Comparison of ENCODE assay signal across 8 cellular contexts in genomic region chr10:102400061-102400460, GRCh38. TPM values are rescaled to one million over a fixed set of nuclear protein-coding genes. Genes with fewer than 3 reads are reported as not detected.
A peak's percentile ranks its signal among the peaks of the same experiment; 100 is the strongest.
DNase-seq lines count a peak whose midpoint lies in the region; ATAC-seq and TF ChIP-seq lines count a peak whose summit lies in the region.

No MANE protein-coding gene starts in this region.

- peak overlapping the region; percentile 77 for H4K5ac ChIP-seq in IMR-90 (ENCODE audit: low read depth, low read length)

- H3K4me3 Mint-ChIP-seq in CD8-positive, alpha-beta T cell = peak overlapping the region; percentile 76
- peak overlapping the region in 7 of 10 donors; percentile 2 to 83 (median 73) for H3K4me3 Mint-ChIP-seq in naive thymus-derived CD4-positive, alpha-beta T cell

- peaks cover 6% of the 10 kb centered on the region for H4K20me1 ChIP-seq in IMR-90 (ENCODE audit: insufficient read depth, low read length)

- in situ Hi-C loops in IMR-90 (cut with MboI; ENCODE audit: low sequenced_read_pairs) = no loop called here
- in situ Hi-C loops in gastrocnemius medialis (cut with MboI; ENCODE audit: low sequenced_read_pairs in 4 of 4) = no loop called here

- POLR2A ChIA-PET in CD8-positive, alpha-beta T cell (lab: Charles Lee) = interaction anchor here (1.3 to 2.5 kb wide), 4 partner anchors 9 to 53 kb away, joined by 3 to 17 read pairs (median 8); partner anchors contain the start of gene FBXL15
- POLR2A ChIA-PET in IMR-90 (lab: Charles Lee; ENCODE audit: unreplicated experiment) = no interaction called here
- POLR2A ChIA-PET in naive thymus-derived CD4-positive, alpha-beta T cell (lab: Charles Lee) = interaction anchor here (1.5 to 9.0 kb wide), 4 partner anchors 11 to 74 kb away, joined by 4 to 90 read pairs (median 60); partner anchors contain the start of genes C10orf95 and FBXL15

- no peak overlapping the region for H3K18ac ChIP-seq in IMR-90 (ENCODE audit: low read depth, low read length)

- peak overlapping the region; percentile 83 to 84; a peak in 2 of 4 replicates for H4K8ac ChIP-seq in IMR-90 (ENCODE audit: low read depth in 2 of 2, low read length in 2 of 2)

- BruUV-seq in IMR-90 (replicated peaks; lab: Mats Ljungman, UMichigan) = no TSS peak

- TF ChIP-seq RAD21 in IMR-90 (IDR thresholded peaks at IDR 0.05; ENCODE audit: low read length) = no peak

- H3K27ac ChIP-seq in CD8-positive, alpha-beta T cell (ENCODE audit: low read depth, low read length) = peak overlapping the region; percentile 59
- no peak overlapping the region; the same call in 1 of the 2 replicates for H3K27ac ChIP-seq in IMR-90 (ENCODE audit: insufficient read depth, low read length)
- peak overlapping the region; percentile 93 for H3K27ac ChIP-seq in naive thymus-derived CD4-positive, alpha-beta T cell (ENCODE audit: low read depth, low read length)
- peak overlapping the region in 2 of 4 donors; percentile 82 to 95 for H3K27ac ChIP-seq in gastrocnemius medialis

- H3K27ac Mint-ChIP-seq in CD8-positive, alpha-beta T cell = peak overlapping the region; percentile 81
- peak overlapping the region; percentile 72 to 81 for H3K27ac Mint-ChIP-seq in activated naive CD4-positive, alpha-beta T cell treated with anti-CD3 and anti-CD28 coated beads, Interleukin-2, amount 50 U/mL, for 72 hours
- H3K27ac Mint-ChIP-seq in naive thymus-derived CD4-positive, alpha-beta T cell = peak overlapping the region in 8 of 9 donors; percentile 46 to 100 (median 86)

- no peak overlapping the region for H2AFZ ChIP-seq in IMR-90 (replicated peaks; ENCODE audit: low read length, poor library complexity)

- peaks cover 6% of the 10 kb centered on the region; the same call in 1 of the 2 replicates for H3K9me1 ChIP-seq in IMR-90 (ENCODE audit: insufficient read depth, low read length)

- CTCF ChIA-PET in CD8-positive, alpha-beta T cell (lab: Charles Lee) = interaction anchor here (0.8 to 5.4 kb wide), 25 partner anchors 11 to 175 kb away, joined by 3 to 45 read pairs (median 6); partner anchors contain the start of genes C10orf95, CUEDC2 and FBXL15
- CTCF ChIA-PET in IMR-90 (lab: Yijun Ruan, JAX) = interaction anchor here (0.6 to 1.8 kb wide), 4 partner anchors 20 to 170 kb away, joined by 3 to 9 read pairs (median 5); no protein-coding TSS in a partner anchor
- CTCF ChIA-PET in naive thymus-derived CD4-positive, alpha-beta T cell (lab: Charles Lee) = interaction anchor here (0.6 to 3.0 kb wide), 8 partner anchors 11 to 170 kb away, joined by 3 to 26 read pairs (median 5); partner anchors contain the start of gene FBXL15

- H3K9ac ChIP-seq in IMR-90 (ENCODE audit: low read depth, low read length) = peak overlapping the region; percentile 77

- no peaks in the 10 kb centered on the region for H3K9me3 Mint-ChIP-seq in CD8-positive, alpha-beta T cell
- H3K9me3 Mint-ChIP-seq in activated naive CD4-positive, alpha-beta T cell treated with anti-CD3 and anti-CD28 coated beads, Interleukin-2, amount 50 U/mL, for 72 hours = no peaks in the 10 kb centered on the region
- no peaks in the 10 kb centered on the region for H3K9me3 Mint-ChIP-seq in naive thymus-derived CD4-positive, alpha-beta T cell

- TF ChIP-seq POLR2A in IMR-90 (IDR thresholded peaks at IDR 0.05; ENCODE audit: low read depth, low read length) = no peak
- no peak for TF ChIP-seq POLR2A in gastrocnemius medialis (IDR thresholded peaks at IDR 0.05)

- H3K23ac ChIP-seq in IMR-90 (ENCODE audit: low read depth, low read length) = no peak overlapping the region

- ATAC-seq in CD8-positive, alpha-beta T cell = no peak
- ATAC-seq in IMR-90 (ENCODE audit: low read depth) = no peak
- ATAC-seq in activated naive CD4-positive, alpha-beta T cell treated with anti-CD3 and anti-CD28 coated beads, Interleukin-2, amount 50 U/mL, for 72 hours = no peak
- ATAC-seq in naive thymus-derived CD4-positive, alpha-beta T cell = no peak
- no peak for ATAC-seq in gastrocnemius medialis
- ATAC-seq in GM21367 (IDR thresholded peaks at IDR 0.05; ENCODE audit: unreplicated experiment) = no peak
- ATAC-seq in GM21717 (IDR thresholded peaks at IDR 0.05; ENCODE audit: unreplicated experiment) = no peak

- H3K4me1 Mint-ChIP-seq in CD8-positive, alpha-beta T cell (ENCODE audit: low read depth) = peaks cover 38% of the 10 kb centered on the region
- peaks cover 15 to 42% (median 35%) of the 10 kb centered on the region in 7 donors for H3K4me1 Mint-ChIP-seq in naive thymus-derived CD4-positive, alpha-beta T cell

- peak overlapping the region; percentile 65 for H3K4me3 ChIP-seq in CD8-positive, alpha-beta T cell (ENCODE audit: low read depth, low read length)
- H3K4me3 ChIP-seq in IMR-90 (ENCODE audit: insufficient read depth, low read depth, low read length) (no peak overlapping the region), gastrocnemius medialis (no peak overlapping the region)
- no peak overlapping the region for H3K4me3 ChIP-seq in naive thymus-derived CD4-positive, alpha-beta T cell (ENCODE audit: low read length)

- no peak overlapping the region for H3K14ac ChIP-seq in IMR-90 (replicated peaks; ENCODE audit: low read depth, low read length)

- H3K9me3 ChIP-seq in CD8-positive, alpha-beta T cell (ENCODE audit: low read length) = no peaks in the 10 kb centered on the region
- H3K9me3 ChIP-seq in IMR-90 (ENCODE audit: control insufficient read depth, insufficient read depth, low read length) (no peaks in the 10 kb centered on the region), gastrocnemius medialis (no peaks in the 10 kb centered on the region)
- no peaks in the 10 kb centered on the region for H3K9me3 ChIP-seq in naive thymus-derived CD4-positive, alpha-beta T cell (ENCODE audit: control insufficient read depth in 2 of 3, low read length in 3 of 3)

- intact Hi-C loops in CD8-positive, alpha-beta T cell (cut with DNase I, micrococcal nuclease) = no loop called here
- intact Hi-C loops in IMR-90 (cut with micrococcal nuclease) (no loop called here), gastrocnemius medialis (cut with DNase I; ENCODE audit: low total_unique reads) (no loop called here)
- intact Hi-C loops in naive thymus-derived CD4-positive, alpha-beta T cell (cut with micrococcal nuclease) = no loop called here

- WGBS in IMR-90 (ENCODE audit: extremely low coverage in 2 of 2, insufficient read length in 1 of 2), 2 experiments = 93% methylated on average over 6 of the region's 18 CpGs; no CpG with 5 or more reads in 1 of the 2 experiments

- dilution Hi-C loops in IMR-90 (cut with HindIII; ENCODE audit: low sequenced_read_pairs, unreplicated experiment) = no loop called here

- no peaks in the 10 kb centered on the region for H3K27me3 Mint-ChIP-seq in CD8-positive, alpha-beta T cell (ENCODE audit: low read depth)
- H3K27me3 Mint-ChIP-seq in naive thymus-derived CD4-positive, alpha-beta T cell = no peaks in the 10 kb centered on the region

- H3K79me1 ChIP-seq in IMR-90 (ENCODE audit: low read depth in 1 of 2, low read length in 2 of 2) = peaks cover 26 to 31% of the 10 kb centered on the region in 2 experiments

- no peak overlapping the region for H2BK20ac ChIP-seq in IMR-90 (ENCODE audit: low read depth, low read length)

- H4K91ac ChIP-seq in IMR-90 (ENCODE audit: insufficient read depth, low read depth, low read length) = no peak overlapping the region; the same call in 1 of the 2 replicates

- H3K4ac ChIP-seq in IMR-90 (ENCODE audit: low read depth, low read length) = no peak overlapping the region

- DNase-seq in CD8-positive, alpha-beta T cell = no peak
- no peak for DNase-seq in IMR-90
- peak in 1 of 2 donors; percentile 59 for DNase-seq in activated naive CD4-positive, alpha-beta T cell treated with anti-CD3 and anti-CD28 coated beads, Interleukin-2, amount 50 U/mL, for 72 hours (ENCODE audit: low spot score in 2 of 2)
- DNase-seq in naive thymus-derived CD4-positive, alpha-beta T cell = no peak
- no peak for DNase-seq in gastrocnemius medialis
- no peak for DNase-seq in NOMO-1 treated with dmso at 0.1 percent for 144 hours (lab: John Stamatoyannopoulos, UW; ENCODE audit: unreplicated experiment)

- TF ChIP-seq CTCF in CD8-positive, alpha-beta T cell (IDR thresholded peaks at IDR 0.05) = no peak
- TF ChIP-seq CTCF in IMR-90 (conservative IDR thresholded peaks at IDR 0.05; ENCODE audit: low read depth, low read length) (no peak), gastrocnemius medialis (IDR thresholded peaks at IDR 0.05 in 4 of 5, conservative IDR thresholded peaks at IDR 0.05 in 1 of 5) (no peak)

- no peak overlapping the region for H3K56ac ChIP-seq in IMR-90 (ENCODE audit: extremely low read depth, insufficient read depth, low read length)

- H3K36me3 ChIP-seq in CD8-positive, alpha-beta T cell (ENCODE audit: insufficient read depth, low read length) = peaks cover 23% of the 10 kb centered on the region
- H3K36me3 ChIP-seq in IMR-90 (ENCODE audit: control insufficient read depth, insufficient read depth, low read length) (peaks cover 26% of the 10 kb centered on the region), gastrocnemius medialis (peaks cover 0 to 33% of the 10 kb centered on the region in 2 donors)
- peaks cover 0 to 56% (median 9%) of the 10 kb centered on the region in 3 experiments for H3K36me3 ChIP-seq in naive thymus-derived CD4-positive, alpha-beta T cell (ENCODE audit: control insufficient read depth in 2 of 3, insufficient read depth in 3 of 3, low read length in 3 of 3)

- no peak overlapping the region for H2BK5ac ChIP-seq in IMR-90 (ENCODE audit: low read depth, low read length, poor library complexity, severe bottlenecking)

- H3K36me3 Mint-ChIP-seq in CD8-positive, alpha-beta T cell = peaks cover 50% of the 10 kb centered on the region
- H3K36me3 Mint-ChIP-seq in activated naive CD4-positive, alpha-beta T cell treated with anti-CD3 and anti-CD28 coated beads, Interleukin-2, amount 50 U/mL, for 72 hours = peaks cover 29 to 37% of the 10 kb centered on the region in 2 donors
- peaks cover 0 to 43% (median 4%) of the 10 kb centered on the region in 5 donors for H3K36me3 Mint-ChIP-seq in naive thymus-derived CD4-positive, alpha-beta T cell

- peak overlapping the region; percentile 83 for H2AK5ac ChIP-seq in IMR-90 (ENCODE audit: low read depth, low read length)

- peaks cover 30% of the 10 kb centered on the region for H3K4me1 ChIP-seq in CD8-positive, alpha-beta T cell (ENCODE audit: insufficient read depth, low read length)
- H3K4me1 ChIP-seq in IMR-90 (ENCODE audit: control insufficient read depth, insufficient read depth, low read length) = peaks cover 15% of the 10 kb centered on the region
- H3K4me1 ChIP-seq in naive thymus-derived CD4-positive, alpha-beta T cell (ENCODE audit: control insufficient read depth in 2 of 2, insufficient read depth in 2 of 2, low read length in 2 of 2) = peaks cover 20 to 26% of the 10 kb centered on the region in 2 donors
- peaks cover 14 to 19% of the 10 kb centered on the region in 2 donors for H3K4me1 ChIP-seq in gastrocnemius medialis

- H2BK15ac ChIP-seq in IMR-90 (ENCODE audit: low read depth, low read length) = no peak overlapping the region

- H3K27me3 ChIP-seq in CD8-positive, alpha-beta T cell (ENCODE audit: insufficient read depth, low read length) = no peaks in the 10 kb centered on the region
- no peaks in the 10 kb centered on the region for H3K27me3 ChIP-seq in IMR-90 (ENCODE audit: control insufficient read depth, insufficient read depth, low read length)
- no peaks in the 10 kb centered on the region for H3K27me3 ChIP-seq in naive thymus-derived CD4-positive, alpha-beta T cell (ENCODE audit: control insufficient read depth in 2 of 2, insufficient read depth in 2 of 2, low read length in 2 of 2)
- H3K27me3 ChIP-seq in gastrocnemius medialis = no peaks in the 10 kb centered on the region

- H2AK9ac ChIP-seq in IMR-90 (replicated peaks; ENCODE audit: low read depth, low read length, poor library complexity) = peak overlapping the region; percentile 90

- no peak overlapping the region for H2BK120ac ChIP-seq in IMR-90 (ENCODE audit: low read depth, low read length)

- H3K4me2 ChIP-seq in IMR-90 (ENCODE audit: low read depth, low read length) = no peak overlapping the region

RNA-seq across cellular contexts. Expression of gene NFKB2, which starts 4.6 kb away (rescaled TPM):
- total RNA-seq in CD8-positive, alpha-beta T cell = 100 to 1,000 TPM; 369 to 398 TPM
- total RNA-seq in IMR-90 (2012; rRNA removed) = 16.1 TPM in 2 replicates
- polyA plus RNA-seq in IMR-90 (2012; rRNA removed) = 32.3 and 34.7 TPM in 2 replicates
- 27.9 and 40.3 TPM in 2 replicates for polyA plus RNA-seq in IMR-90 (2012; cell fraction: cytosol; rRNA removed)
- 81.8 and 143 TPM in 2 replicates for polyA plus RNA-seq in IMR-90 (2012; cell fraction: nucleus; rRNA removed; ENCODE audit: low replicate concordance)
- total RNA-seq in activated naive CD4-positive, alpha-beta T cell treated with anti-CD3 and anti-CD28 coated beads, Interleukin-2, amount 50 U/mL, for 72 hours = 100 to 1,000 TPM; 213 to 251 TPM
- total RNA-seq in naive thymus-derived CD4-positive, alpha-beta T cell = 100 to 1,000 TPM; 146 to 271 (median 222) TPM
- 10 to 100 TPM in 1 of 2 donors, 1 to 10 TPM in 1; 8.7 to 13.1 TPM for polyA plus RNA-seq in naive thymus-derived CD4-positive, alpha-beta T cell
- total RNA-seq in gastrocnemius medialis = 10 to 100 TPM in 3 of 4 donors, 1 to 10 TPM in 1; 8.6 to 17.3 (median 12.8) TPM

RNA-seq across cellular contexts. Expression of gene PSD, which starts 18.5 kb away (rescaled TPM):
- total RNA-seq in CD8-positive, alpha-beta T cell = 10 to 100 TPM; 16.7 to 18.2 TPM
- total RNA-seq in IMR-90 (2012; rRNA removed) (1.4 and 2.0 TPM in 2 replicates), gastrocnemius medialis (1 to 10 TPM in 1 of 4 donors, under 1 TPM in 1, not detected in 2; 0.35 to 2.6 TPM)
- polyA plus RNA-seq in IMR-90 (2012; rRNA removed) = 4.4 and 5.8 TPM in 2 replicates
- 2.1 and 6.4 TPM in 2 replicates for polyA plus RNA-seq in IMR-90 (2012; cell fraction: cytosol; rRNA removed)
- polyA plus RNA-seq in IMR-90 (2012; cell fraction: nucleus; rRNA removed; ENCODE audit: low replicate concordance) = 6.6 and 10.9 TPM in 2 replicates
- 10 to 100 TPM in 1 of 2 donors, 1 to 10 TPM in 1; 8.7 to 13.3 TPM for total RNA-seq in activated naive CD4-positive, alpha-beta T cell treated with anti-CD3 and anti-CD28 coated beads, Interleukin-2, amount 50 U/mL, for 72 hours
- 10 to 100 TPM in 3 of 5 experiments, 1 to 10 TPM in 2; 3.5 to 16.9 (median 11.2) TPM for total RNA-seq in naive thymus-derived CD4-positive, alpha-beta T cell
- 1 to 10 TPM; 3.9 to 4.5 TPM for polyA plus RNA-seq in naive thymus-derived CD4-positive, alpha-beta T cell

RNA-seq across cellular contexts. Expression of gene FBXL15, which starts 20.6 kb away (rescaled TPM):
- 1 to 10 TPM; 7.0 to 7.9 TPM for total RNA-seq in CD8-positive, alpha-beta T cell
- total RNA-seq in IMR-90 (2012; rRNA removed) (2.5 and 3.0 TPM in 2 replicates), gastrocnemius medialis (10 to 100 TPM; 14.2 to 34.8 (median 21.0) TPM)
- 8.4 and 13.6 TPM in 2 replicates for polyA plus RNA-seq in IMR-90 (2012; rRNA removed)
- polyA plus RNA-seq in IMR-90 (2012; cell fraction: cytosol; rRNA removed) = 18.3 and 20.0 TPM in 2 replicates
- polyA plus RNA-seq in IMR-90 (2012; cell fraction: nucleus; rRNA removed; ENCODE audit: low replicate concordance) = 23.1 and 53.1 TPM in 2 replicates
- 10 to 100 TPM; 12.9 to 27.4 TPM for total RNA-seq in activated naive CD4-positive, alpha-beta T cell treated with anti-CD3 and anti-CD28 coated beads, Interleukin-2, amount 50 U/mL, for 72 hours
- total RNA-seq in naive thymus-derived CD4-positive, alpha-beta T cell = 10 to 100 TPM; 10.8 to 21.0 (median 14.1) TPM
- 10 to 100 TPM; 26.7 to 40.4 TPM for polyA plus RNA-seq in naive thymus-derived CD4-positive, alpha-beta T cell

RNA-seq across cellular contexts. Expression of gene CUEDC2, which starts 32.3 kb away (rescaled TPM):
- 10 to 100 TPM; 24.2 to 27.0 TPM for total RNA-seq in CD8-positive, alpha-beta T cell
- total RNA-seq in IMR-90 (2012; rRNA removed) (43.6 and 55.7 TPM in 2 replicates), gastrocnemius medialis (10 to 100 TPM; 51.6 to 83.1 (median 70.2) TPM)
- polyA plus RNA-seq in IMR-90 (2012; rRNA removed) = 84.9 and 87.6 TPM in 2 replicates
- 81.3 and 97.7 TPM in 2 replicates for polyA plus RNA-seq in IMR-90 (2012; cell fraction: cytosol; rRNA removed)
- polyA plus RNA-seq in IMR-90 (2012; cell fraction: nucleus; rRNA removed; ENCODE audit: low replicate concordance) = 105 and 123 TPM in 2 replicates
- total RNA-seq in activated naive CD4-positive, alpha-beta T cell treated with anti-CD3 and anti-CD28 coated beads, Interleukin-2, amount 50 U/mL, for 72 hours = 10 to 100 TPM; 38.7 to 73.9 TPM
- total RNA-seq in naive thymus-derived CD4-positive, alpha-beta T cell = 10 to 100 TPM; 27.0 to 69.0 (median 31.9) TPM
- 10 to 100 TPM; 60.1 to 67.2 TPM for polyA plus RNA-seq in naive thymus-derived CD4-positive, alpha-beta T cell

RNA-seq across cellular contexts. Expression of gene C10orf95, which starts 51.3 kb away (rescaled TPM):
- under 1 TPM; 0.31 to 0.35 TPM for total RNA-seq in CD8-positive, alpha-beta T cell
- not detected in 2 replicates for total RNA-seq in IMR-90 (2012; rRNA removed)
- not detected in 2 replicates for polyA plus RNA-seq in IMR-90 (2012; rRNA removed)
- polyA plus RNA-seq in IMR-90 (2012; cell fraction: cytosol; rRNA removed) = 0.04 TPM in 1 of 2 replicates, not detected in the other
- polyA plus RNA-seq in IMR-90 (2012; cell fraction: nucleus; rRNA removed; ENCODE audit: low replicate concordance) = not detected in 2 replicates
- under 1 TPM in 1 of 2 donors, not detected in 1; 0.30 TPM for total RNA-seq in activated naive CD4-positive, alpha-beta T cell treated with anti-CD3 and anti-CD28 coated beads, Interleukin-2, amount 50 U/mL, for 72 hours
- total RNA-seq in naive thymus-derived CD4-positive, alpha-beta T cell = under 1 TPM in 4 of 5 experiments, not detected in 1; 0.19 to 0.78 (median 0.51) TPM
- polyA plus RNA-seq in naive thymus-derived CD4-positive, alpha-beta T cell = under 1 TPM; 0.32 to 0.41 TPM
- total RNA-seq in gastrocnemius medialis = not detected
